Comparison of ENCODE assay signal across 1 cellular context in genomic region chr16:65745-66144, GRCh38.
TF ChIP-seq lines count a peak whose summit lies in the region.

No MANE protein-coding gene starts in this region.

TF ChIP-seq in HepG2, 621 proteins besides CTCF, POLR2A, EP300 and RAD21 (continued from another document and continues in another):
- no peak for TF ChIP-seq FUBP1 (CRISPR knock-in tag; IDR thresholded peaks at IDR 0.05; ENCODE audit: borderline replicate concordance)
- TF ChIP-seq FOXO1 (CRISPR knock-in tag; IDR thresholded peaks at IDR 0.05), result no peak; the same call in 1 of the 2 replicates
- no peak for TF ChIP-seq SMARCC2 (IDR thresholded peaks at IDR 0.05)
- no peak for TF ChIP-seq TOE1 (CRISPR knock-in tag; IDR thresholded peaks at IDR 0.05)
- no peak for TF ChIP-seq PRDM15 (CRISPR knock-in tag; IDR thresholded peaks at IDR 0.05)
- TF ChIP-seq ZNF646 (CRISPR knock-in tag; IDR thresholded peaks at IDR 0.05), result no peak
- no peak for TF ChIP-seq CREBL2 (CRISPR knock-in tag; IDR thresholded peaks at IDR 0.05; ENCODE audit: borderline replicate concordance)
- TF ChIP-seq KAT8 (CRISPR knock-in tag; IDR thresholded peaks at IDR 0.05), result no peak; the same call in 1 of the 2 replicates
- TF ChIP-seq ZBTB40 (IDR thresholded peaks at IDR 0.05), result no peak
- no peak for TF ChIP-seq ZBTB40 (CRISPR knock-in tag; IDR thresholded peaks at IDR 0.05)
- TF ChIP-seq ZSCAN20 (CRISPR knock-in tag; IDR thresholded peaks at IDR 0.05; ENCODE audit: borderline replicate concordance), result no peak
- no peak for TF ChIP-seq ATAD3A (CRISPR knock-in tag; IDR thresholded peaks at IDR 0.05)
- TF ChIP-seq RBM39 (IDR thresholded peaks at IDR 0.05; ENCODE audit: low read depth, low read length, poor library complexity, severe bottlenecking), result no peak
- no peak for TF ChIP-seq NPAS2 (CRISPR knock-in tag; IDR thresholded peaks at IDR 0.05; ENCODE audit: borderline replicate concordance)
- TF ChIP-seq ZNF567 (CRISPR knock-in tag; IDR thresholded peaks at IDR 0.05; ENCODE audit: borderline replicate concordance), result no peak
- peak; percentile 53; the same call in 1 of the 2 replicates for TF ChIP-seq RXRB (CRISPR knock-in tag; IDR thresholded peaks at IDR 0.05; ENCODE audit: borderline replicate concordance)
- TF ChIP-seq CAMTA2 (CRISPR knock-in tag; IDR thresholded peaks at IDR 0.05; ENCODE audit: borderline replicate concordance), result no peak
- no peak for TF ChIP-seq ZNF703 (CRISPR knock-in tag; IDR thresholded peaks at IDR 0.05; ENCODE audit: borderline replicate concordance)
- no peak for TF ChIP-seq THAP8 (CRISPR knock-in tag; IDR thresholded peaks at IDR 0.05; ENCODE audit: borderline replicate concordance)
- no peak for TF ChIP-seq MIXL1 (CRISPR knock-in tag; IDR thresholded peaks at IDR 0.05)
- no peak for TF ChIP-seq RFX3 (CRISPR knock-in tag; IDR thresholded peaks at IDR 0.05)
- no peak for TF ChIP-seq FOXP4 (CRISPR knock-in tag; IDR thresholded peaks at IDR 0.05)
- TF ChIP-seq ZNF691 (CRISPR knock-in tag; IDR thresholded peaks at IDR 0.05; ENCODE audit: borderline replicate concordance, low read depth), result no peak
- no peak for TF ChIP-seq HNF4G (IDR thresholded peaks at IDR 0.05; ENCODE audit: borderline replicate concordance, low read depth, low read length)
- TF ChIP-seq HNF4G (CRISPR knock-in tag; IDR thresholded peaks at IDR 0.05; ENCODE audit: borderline replicate concordance, low read depth), result no peak
- no peak for TF ChIP-seq SOX5 (CRISPR knock-in tag; IDR thresholded peaks at IDR 0.05; ENCODE audit: borderline replicate concordance)
- TF ChIP-seq ZNF777 (CRISPR knock-in tag; IDR thresholded peaks at IDR 0.05), result no peak
- no peak for TF ChIP-seq ZNF839 (CRISPR knock-in tag; IDR thresholded peaks at IDR 0.05; ENCODE audit: borderline replicate concordance)
- TF ChIP-seq ZNF569 (CRISPR knock-in tag; IDR thresholded peaks at IDR 0.05; ENCODE audit: borderline replicate concordance), result no peak
- TF ChIP-seq ZNF143 (CRISPR knock-in tag; IDR thresholded peaks at IDR 0.05), result no peak
- TF ChIP-seq TGIF2 (CRISPR knock-in tag; IDR thresholded peaks at IDR 0.05), result no peak
- TF ChIP-seq ZNF850 (CRISPR knock-in tag; conservative IDR thresholded peaks at IDR 0.05), result no peak
- TF ChIP-seq RFX5 (IDR thresholded peaks at IDR 0.05; ENCODE audit: low read depth, low read length), result no peak
